ENCODE assay signal across 8 cellular contexts in genomic region chr6:135054575-135055498, GRCh38. TPM values are rescaled to one million over a fixed set of nuclear protein-coding genes. Genes with fewer than 3 reads are reported as not detected.
DNase-seq lines count a peak whose midpoint lies in the region; ATAC-seq and TF ChIP-seq lines count a peak whose summit lies in the region.

Gene HBS1L (minus strand): TSS chr6:135054822. CDS start chr6:135054691, 131 bp downstream.

- ATAC-seq in GM18498 (IDR thresholded peaks at IDR 0.05; ENCODE audit: unreplicated experiment) (peak; percentile 96), HG02938 (IDR thresholded peaks at IDR 0.05; ENCODE audit: unreplicated experiment) (peak; percentile 95)

- H3K27me3 Mint-ChIP-seq in progenitor cell of endocrine pancreas, result no peaks in the 10 kb centered on the region

- H3K27ac Mint-ChIP-seq in progenitor cell of endocrine pancreas, result peak within 1 kb of the TSS; percentile 99

- H3K27me3 ChIP-seq in left ventricle myocardium inferior (ENCODE audit: low read depth), result no peaks in the 10 kb centered on the region

- peaks cover 3% of the 10 kb centered on the region for H3K36me3 ChIP-seq in left ventricle myocardium inferior

- peak within 1 kb of the TSS; percentile 98 for H3K4me3 Mint-ChIP-seq in progenitor cell of endocrine pancreas (ENCODE audit: low read depth)

- H3K27ac ChIP-seq in angular gyrus (ENCODE audit: low read depth, low read length) (peak within 1 kb of the TSS; percentile 61), left ventricle myocardium inferior (replicated peaks) (peak within 1 kb of the TSS; percentile 88)

- intact Hi-C loops in left ventricle myocardium inferior (cut with micrococcal nuclease), result no loop called here

- H3K9me3 Mint-ChIP-seq in progenitor cell of endocrine pancreas (ENCODE audit: low read depth), result no peaks in the 10 kb centered on the region

- peaks cover 26% of the 10 kb centered on the region for H3K4me1 ChIP-seq in left ventricle myocardium inferior

- peaks cover 16% of the 10 kb centered on the region for H3K4me1 Mint-ChIP-seq in progenitor cell of endocrine pancreas (ENCODE audit: low read depth)

- H3K9me3 ChIP-seq in left ventricle myocardium inferior (replicated peaks), result no peaks in the 10 kb centered on the region

- no peaks in the 10 kb centered on the region for H3K36me3 Mint-ChIP-seq in progenitor cell of endocrine pancreas (ENCODE audit: insufficient read depth)

- peak within 1 kb of the TSS; percentile 83 for H3K4me3 ChIP-seq in left ventricle myocardium inferior

- DNase-seq in NCI-H187 (lab: John Stamatoyannopoulos, UW) (peak; percentile 92 to 94), T-helper 2 cell (peak; percentile 93 to 99 (median 95)), left ventricle myocardium inferior (peak; percentile 96), progenitor cell of endocrine pancreas (ENCODE audit: low spot score, unreplicated experiment) (peak; percentile 95), ureter (ENCODE audit: low spot score) (peak; percentile 97)

- TF ChIP-seq CTCF in left ventricle myocardium inferior (IDR thresholded peaks at IDR 0.05; ENCODE audit: borderline replicate concordance) (no peak), progenitor cell of endocrine pancreas (IDR thresholded peaks at IDR 0.05; ENCODE audit: unreplicated experiment) (no peak)

RNA-seq across cellular contexts. Expression of gene HBS1L, which starts in this region (rescaled TPM):
- total RNA-seq in left ventricle myocardium inferior (87.1 TPM), progenitor cell of endocrine pancreas (77.2 and 88.7 TPM in 2 replicates), ureter (61.2 TPM)

Comparison
In these comparisons a context has a peak if more than half of its experiments do, and no peak if none do; other contexts are left out.
1. Peak in every context shown above with its lines: DNase-seq, ATAC-seq, H3K4me3 ChIP-seq and H3K27ac ChIP-seq.